Comparison of ENCODE assay signal across 16 cellular contexts in genomic region chr11:27740362-27741024, GRCh38. TPM values are rescaled to one million over a fixed set of nuclear protein-coding genes. Genes with fewer than 3 reads are reported as not detected.
DNase-seq lines count a peak whose midpoint lies in the region; ATAC-seq and TF ChIP-seq lines count a peak whose summit lies in the region.
"Had no signal": no experiment of that assay in that cellular context is flagged by ENCODE, and none has a peak within 500 bp of the region (broad histone marks: within the 10 kb centered on the region; RNA-seq: fewer than 3 reads in every experiment).

No MANE protein-coding gene starts in this region.

- ATAC-seq in SK-N-SH treated with all-trans-retinoic acid at 6 μM for 48 hours (no peak), upper lobe of left lung (ENCODE audit: low FRiP score in 2 of 2) (no peak)

- H3K4me1 ChIP-seq in SK-N-SH (ENCODE audit: control insufficient read depth in 1 of 2, insufficient read depth in 2 of 2, low read depth in 1 of 2, low read length in 1 of 2) (no peaks in the 10 kb centered on the region; a peak in 1 of 4 replicates), iPS-15b (ENCODE audit: control insufficient read depth, insufficient read depth, low read length) (peaks cover 16% of the 10 kb centered on the region), A673 (ENCODE audit: insufficient read depth, low read length, poor library complexity, severe bottlenecking) (no peaks in the 10 kb centered on the region), upper lobe of left lung (no peaks in the 10 kb centered on the region)
- H3K4me1 ChIP-seq: BLaER1 treated with 17β-estradiol and CSF1 and Interleukin-3, amounts not matched to agents 10 nM and 100 nM had no signal

- no peak overlapping the region for H3K4me2 ChIP-seq in SK-N-SH
- H3K4me2 ChIP-seq: BLaER1 treated with 17β-estradiol and CSF1 and Interleukin-3, amounts not matched to agents 10 nM and 100 nM had no signal

- H3K4me3 ChIP-seq in SK-N-SH (ENCODE audit: low read depth in 2 of 2, low read length in 1 of 2): no peak overlapping the region
- H3K4me3 ChIP-seq in iPS-15b (ENCODE audit: low read depth, low read length): peak overlapping the region; percentile 9
- H3K4me3 ChIP-seq in A673 (ENCODE audit: low read depth, low read length, poor library complexity, severe bottlenecking): no peak overlapping the region
- H3K4me3 ChIP-seq in upper lobe of left lung: no peak overlapping the region
- H3K4me3 ChIP-seq: BLaER1 treated with 17β-estradiol and CSF1 and Interleukin-3, amounts not matched to agents 10 nM and 100 nM had no signal

- TF ChIP-seq RAD21 in SK-N-SH (IDR thresholded peaks at IDR 0.05; ENCODE audit: low read length): no peak

- no peaks in the 10 kb centered on the region for H3K27me3 ChIP-seq in SK-N-SH (ENCODE audit: insufficient read depth)
- peaks cover 35% of the 10 kb centered on the region for H3K27me3 ChIP-seq in iPS-15b (ENCODE audit: control insufficient read depth, insufficient read depth, low read length)
- peaks cover 74% of the 10 kb centered on the region for H3K27me3 ChIP-seq in A673 (replicated peaks; ENCODE audit: insufficient read depth, low read depth, low read length, poor library complexity)
- no peaks in the 10 kb centered on the region for H3K27me3 ChIP-seq in upper lobe of left lung
- H3K27me3 ChIP-seq: BLaER1 treated with 17β-estradiol and CSF1 and Interleukin-3, amounts not matched to agents 10 nM and 100 nM had no signal

- no peaks in the 10 kb centered on the region for H3F3A ChIP-seq in SK-N-SH (replicated peaks; ENCODE audit: insufficient read depth)

- no peak for DNase-seq in SK-N-SH
- peak; percentile 36 for DNase-seq in RPMI7951 (ENCODE audit: low read depth)
- no peak for DNase-seq in A673 (ENCODE audit: low spot score)
- no peak for DNase-seq in upper lobe of left lung
- no peak for DNase-seq in NCI-H1436 (lab: John Stamatoyannopoulos, UW)
- DNase-seq in DMS79 (lab: John Stamatoyannopoulos, UW): no peak
- DNase-seq: MV-4-11, NCI-H1436 treated with DMSO at 0.1 percent for 48 hours, NCI-H2081, NCI-H2227 treated with DMSO at 0.1 percent for 48 hours, NCI-H526 treated with DMSO at 0.1 percent for 48 hours, OCI-M1, RPMI8226 had no signal

- POLR2A ChIA-PET in SK-N-SH (lab: Yijun Ruan, JAX): no interaction called here
- POLR2A ChIA-PET in A673 (lab: Charles Lee; ENCODE audit: low non-redundant PET): no interaction called here

- intact Hi-C loops in A673 (cut with micrococcal nuclease; ENCODE audit: unreplicated experiment): no loop called here

- TF ChIP-seq CTCF in SK-N-SH (IDR thresholded peaks at IDR 0.05) (no peak), A673 (conservative IDR thresholded peaks at IDR 0.05; ENCODE audit: low read depth, low read length) (no peak), upper lobe of left lung (IDR thresholded peaks at IDR 0.05) (no peak)

- CTCF ChIA-PET in SK-N-SH (lab: Yijun Ruan, JAX): interaction anchor here (1.1 to 1.2 kb wide), 2 partner anchors 18 to 41 kb away, joined by 3 read pairs; no protein-coding TSS in a partner anchor
- CTCF ChIA-PET in A673 (lab: Charles Lee): no interaction called here

- no peaks in the 10 kb centered on the region for H3K9me3 ChIP-seq in SK-N-SH
- no peaks in the 10 kb centered on the region for H3K9me3 ChIP-seq in iPS-15b (ENCODE audit: control insufficient read depth, insufficient read depth, low read length)
- H3K9me3 ChIP-seq in A673 (ENCODE audit: low read depth, low read length, poor library complexity, severe bottlenecking): no peaks in the 10 kb centered on the region
- no peaks in the 10 kb centered on the region for H3K9me3 ChIP-seq in upper lobe of left lung
- H3K9me3 ChIP-seq: BLaER1 treated with 17β-estradiol and CSF1 and Interleukin-3, amounts not matched to agents 10 nM and 100 nM had no signal

- TF ChIP-seq POLR2A in upper lobe of left lung (IDR thresholded peaks at IDR 0.05): no peak

- 35% methylated on average over 7 of the region's 7 CpGs for WGBS in SK-N-SH (ENCODE audit: low lambda C conversion rate)
- 40 to 42% methylated on average over 7 of the region's 7 CpGs for WGBS in upper lobe of left lung, 2 donors

- BruUV-seq in A673 (replicated peaks; lab: Mats Ljungman, UMichigan): no TSS peak

- H4K20me1 ChIP-seq in SK-N-SH (ENCODE audit: insufficient read depth): no peaks in the 10 kb centered on the region
- H4K20me1 ChIP-seq: BLaER1 treated with 17β-estradiol and CSF1 and Interleukin-3, amounts not matched to agents 10 nM and 100 nM had no signal

- no peak overlapping the region for H3K27ac ChIP-seq in SK-N-SH (ENCODE audit: low read depth in 2 of 2, low read length in 1 of 2)
- H3K27ac ChIP-seq in A673 (ENCODE audit: low read depth, low read length, poor library complexity, severe bottlenecking): no peak overlapping the region
- H3K27ac ChIP-seq in upper lobe of left lung: no peak overlapping the region
- H3K27ac ChIP-seq: BLaER1 treated with 17β-estradiol and CSF1 and Interleukin-3, amounts not matched to agents 10 nM and 100 nM had no signal

- TF ChIP-seq EP300 in SK-N-SH (IDR thresholded peaks at IDR 0.05; ENCODE audit: borderline replicate concordance in 1 of 2, low read depth in 1 of 2, low read length in 1 of 2) (no peak), upper lobe of left lung (IDR thresholded peaks at IDR 0.05) (no peak)

- H3K36me3 ChIP-seq in SK-N-SH (replicated peaks in 1 of 2; ENCODE audit: control insufficient read depth in 1 of 2, insufficient read depth in 2 of 2, low read length in 1 of 2) (no peaks in the 10 kb centered on the region), iPS-15b (ENCODE audit: control insufficient read depth, insufficient read depth, low read length) (no peaks in the 10 kb centered on the region), A673 (ENCODE audit: insufficient read depth, low read length, poor library complexity, severe bottlenecking) (no peaks in the 10 kb centered on the region), upper lobe of left lung (no peaks in the 10 kb centered on the region)
- H3K36me3 ChIP-seq: BLaER1 treated with 17β-estradiol and CSF1 and Interleukin-3, amounts not matched to agents 10 nM and 100 nM had no signal

- H3K9ac ChIP-seq in SK-N-SH (no peak overlapping the region), iPS-15b (ENCODE audit: low read depth, low read length) (no peak overlapping the region)
- H3K9ac ChIP-seq: BLaER1 treated with 17β-estradiol and CSF1 and Interleukin-3, amounts not matched to agents 10 nM and 100 nM had no signal

- no peak overlapping the region for H2AFZ ChIP-seq in SK-N-SH (ENCODE audit: low read depth)

- H3K79me2 ChIP-seq in SK-N-SH (ENCODE audit: insufficient read depth): no peaks in the 10 kb centered on the region

- H3K9me2 ChIP-seq in SK-N-SH: no peaks in the 10 kb centered on the region

TF ChIP-seq in SK-N-SH, 30 proteins besides CTCF, POLR2A, EP300 and RAD21 (continues in another document):
- no peak for TF ChIP-seq EZH2phosphoT487 (IDR thresholded peaks at IDR 0.05; ENCODE audit: borderline replicate concordance, low read depth)
- peak; percentile 50 for TF ChIP-seq NFIC (IDR thresholded peaks at IDR 0.05; ENCODE audit: borderline replicate concordance)

TF ChIP-seq in SK-N-SH treated with all-trans-retinoic acid at 6 μM for 48 hours, 23 proteins besides CTCF, POLR2A, EP300 and RAD21 (continues in another document):
- TF ChIP-seq GLIS3 (CRISPR knock-in tag; IDR thresholded peaks at IDR 0.05) (no peak), OSR1 (CRISPR knock-in tag; IDR thresholded peaks at IDR 0.05) (no peak), TSHZ2 (CRISPR knock-in tag; IDR thresholded peaks at IDR 0.05) (no peak), ZNF70 (CRISPR knock-in tag; IDR thresholded peaks at IDR 0.05) (no peak), POU6F1 (CRISPR knock-in tag; IDR thresholded peaks at IDR 0.05; ENCODE audit: borderline replicate concordance, low read depth) (no peak), ZNF565 (CRISPR knock-in tag; conservative IDR thresholded peaks at IDR 0.05; ENCODE audit: low read depth) (no peak), SNAI2 (CRISPR knock-in tag; IDR thresholded peaks at IDR 0.05) (no peak), ISL1 (CRISPR knock-in tag; IDR thresholded peaks at IDR 0.05) (no peak)

RNA-seq across cellular contexts. Expression of gene BDNF, which starts 40.2 kb away (rescaled TPM):
- polyA plus RNA-seq in SK-N-SH (2012; rRNA removed): 21.3 and 24.4 TPM in 2 replicates
- 23.2 and 25.5 TPM in 2 replicates for polyA plus RNA-seq in SK-N-SH (2012; cell fraction: cytosol; rRNA removed)
- polyA plus RNA-seq in SK-N-SH (2012; cell fraction: nucleus; rRNA removed): 23.9 and 29.7 TPM in 2 replicates
- total RNA-seq in RPMI7951 (2014; rRNA removed; shearing (Covaris generic)): 4.8 and 4.9 TPM in 2 replicates
- total RNA-seq in A673 (2021) (0.07 and 0.09 TPM in 2 replicates), upper lobe of left lung (1 to 10 TPM; 1.0 to 5.4 (median 3.8) TPM)
